In genomic region chr11:11706022-11706421, GRCh38 we compare ENCODE assay signal across 18 cellular contexts.
DNase-seq lines count a peak whose midpoint lies in the region; ATAC-seq lines count a peak whose summit lies in the region.
"Had no signal": no experiment of that assay in that cellular context is flagged by ENCODE, and none has a peak within 500 bp of the region (broad histone marks: within the 10 kb centered on the region; RNA-seq: fewer than 3 reads in every experiment).

No MANE protein-coding gene starts in this region.

- no peaks in the 10 kb centered on the region for H3K27me3 ChIP-seq in SJCRH30
- H3K27me3 ChIP-seq: adrenal gland, neutrophil had no signal

- ATAC-seq in HG03442 (IDR thresholded peaks at IDR 0.05; ENCODE audit: unreplicated experiment) (no peak), HG03280 (IDR thresholded peaks at IDR 0.05; ENCODE audit: unreplicated experiment) (no peak)
- ATAC-seq: K562 had no signal

- no peaks in the 10 kb centered on the region for H3K36me3 ChIP-seq in SJCRH30
- H3K36me3 ChIP-seq: adrenal gland, neutrophil, WERI-Rb-1 had no signal

- no peaks in the 10 kb centered on the region for H3K9me3 ChIP-seq in SJCRH30 (replicated peaks)
- H3K9me3 ChIP-seq: adrenal gland, neutrophil had no signal

- H3K4me3 ChIP-seq in SJCRH30, result no peak overlapping the region
- H3K4me3 ChIP-seq: adrenal gland, K562, PC-9 had no signal

- peak; percentile 29 for DNase-seq in AG20443 (ENCODE audit: low spot score)
- peak; percentile 28 for DNase-seq in HK-2 (ENCODE audit: unreplicated experiment)
- DNase-seq in SJCRH30, result peak; percentile 42 to 48
- peak; percentile 56 for DNase-seq in islet precursor cell
- no peak for DNase-seq in NCI-H1105 (lab: John Stamatoyannopoulos, UW)
- DNase-seq in activated CD8-positive, alpha-beta memory T cell treated with anti-CD3 and anti-CD28 coated beads, Interleukin-2, amount 50 U/mL, for 4 hours, result no peak
- DNase-seq: adrenal gland; CD8-positive, alpha-beta memory T cell; effector CD8-positive, alpha-beta T cell; NCI-H510A treated with DMSO at 0.1 percent for 48 hours; PC-9; stimulated activated naive CD4-positive, alpha-beta T cell treated with Interleukin-2 at 50 U/mL for 16 hours; T-helper 1 cell; WERI-Rb-1 had no signal

- H3K4me1 ChIP-seq in SJCRH30, result peaks cover 12% of the 10 kb centered on the region
- H3K4me1 ChIP-seq: adrenal gland had no signal

- H3K27ac ChIP-seq in SJCRH30, result no peak overlapping the region
- H3K27ac ChIP-seq: adrenal gland, neutrophil, PC-9, WERI-Rb-1 had no signal

Comparison
In these comparisons a context has a peak if more than half of its experiments do, and no peak if none do; other contexts are left out.
1. DNase-seq: peak in AG20443 (single experiment), HK-2 (single experiment), SJCRH30 (2 of 2) and islet precursor cell (single experiment); none in NCI-H1105 (single experiment) and activated CD8-positive, alpha-beta memory T cell treated with anti-CD3 and anti-CD28 coated beads, Interleukin-2, amount 50 U/mL, for 4 hours (single experiment).